Comparison of ENCODE assay signal across 21 cellular contexts in genomic region chr2:108946442-108946841, GRCh38. TPM values are rescaled to one million over a fixed set of nuclear protein-coding genes. Genes with fewer than 3 reads are reported as not detected.
DNase-seq lines count a peak whose midpoint lies in the region; ATAC-seq and TF ChIP-seq lines count a peak whose summit lies in the region.
"Had no signal": no experiment of that assay in that cellular context is flagged by ENCODE, and none has a peak within 500 bp of the region (broad histone marks: within the 10 kb centered on the region; RNA-seq: fewer than 3 reads in every experiment).

No MANE protein-coding gene starts in this region.

- BruUV-seq in PC-9 (replicated peaks; lab: Mats Ljungman, UMichigan), result no TSS peak

- H3K9me2 ChIP-seq in PC-9 (ENCODE audit: insufficient read depth), result no peaks in the 10 kb centered on the region

- no peaks in the 10 kb centered on the region for H3K4me1 ChIP-seq in CD8-positive, alpha-beta T cell (ENCODE audit: insufficient read depth, low read length)
- no peaks in the 10 kb centered on the region for H3K4me1 ChIP-seq in PC-9 (replicated peaks; ENCODE audit: insufficient read depth)

- CTCF ChIA-PET in activated CD4-positive, alpha-beta T cell treated with anti-CD3 and anti-CD28 coated beads for 36 hours (lab: Charles Lee), result no interaction called here
- CTCF ChIA-PET in CD8-positive, alpha-beta T cell (lab: Charles Lee), result interaction anchor here (1.6 kb wide), 1 partner anchor 11 kb away, joined by 3 read pairs; no protein-coding TSS in a partner anchor
- CTCF ChIA-PET in PC-9 (lab: Charles Lee), result interaction anchor here (0.5 kb wide), 1 partner anchor 62 kb away, joined by 3 read pairs; no protein-coding TSS in a partner anchor

- no peak overlapping the region for H3K4me2 ChIP-seq in PC-9
- H3K4me2 ChIP-seq: BLaER1 had no signal

- POLR2A ChIA-PET in activated CD4-positive, alpha-beta T cell treated with anti-CD3 and anti-CD28 coated beads for 36 hours (lab: Charles Lee), result no interaction called here
- POLR2A ChIA-PET in CD8-positive, alpha-beta T cell (lab: Charles Lee), result no interaction called here
- POLR2A ChIA-PET in PC-9 (lab: Charles Lee; ENCODE audit: unreplicated experiment), result no interaction called here

- no peak for TF ChIP-seq CTCF in CD8-positive, alpha-beta T cell (IDR thresholded peaks at IDR 0.05)
- TF ChIP-seq CTCF in chondrocyte (IDR thresholded peaks at IDR 0.05), result no peak
- no peak for TF ChIP-seq CTCF in PC-9 (conservative IDR thresholded peaks at IDR 0.05)

- no peak overlapping the region for H2AFZ ChIP-seq in PC-9

- H3K27me3 Mint-ChIP-seq in activated CD4-positive, alpha-beta T cell treated with anti-CD3 and anti-CD28 coated beads for 36 hours, result no peaks in the 10 kb centered on the region
- no peaks in the 10 kb centered on the region for H3K27me3 Mint-ChIP-seq in CD8-positive, alpha-beta T cell (ENCODE audit: low read depth)
- H3K27me3 Mint-ChIP-seq in chondrocyte (ENCODE audit: low read depth), result peaks cover 8% of the 10 kb centered on the region
- H3K27me3 Mint-ChIP-seq: CD4-positive, alpha-beta memory T cell had no signal

- no peaks in the 10 kb centered on the region for H4K20me1 ChIP-seq in PC-9 (ENCODE audit: insufficient read depth)
- H4K20me1 ChIP-seq: BLaER1 had no signal

- no peaks in the 10 kb centered on the region for H3K79me2 ChIP-seq in PC-9 (ENCODE audit: low read depth)

- H3K27ac Mint-ChIP-seq in activated CD4-positive, alpha-beta T cell treated with anti-CD3 and anti-CD28 coated beads for 36 hours, result peak overlapping the region; percentile 20
- peak overlapping the region; percentile 21 for H3K27ac Mint-ChIP-seq in CD8-positive, alpha-beta T cell
- H3K27ac Mint-ChIP-seq in chondrocyte (ENCODE audit: unreplicated experiment), result peak overlapping the region; percentile 49
- H3K27ac Mint-ChIP-seq: CD14-positive monocyte, HFFc6 had no signal

- no peak overlapping the region for H3K4me3 Mint-ChIP-seq in activated CD4-positive, alpha-beta T cell treated with anti-CD3 and anti-CD28 coated beads for 36 hours
- H3K4me3 Mint-ChIP-seq in CD8-positive, alpha-beta T cell, result no peak overlapping the region
- H3K4me3 Mint-ChIP-seq in chondrocyte (ENCODE audit: unreplicated experiment), result no peak overlapping the region
- H3K4me3 Mint-ChIP-seq: CD14-positive monocyte; CD4-positive, alpha-beta memory T cell; HFFc6 had no signal

- peaks cover 25% of the 10 kb centered on the region for H3K36me3 Mint-ChIP-seq in activated CD4-positive, alpha-beta T cell treated with anti-CD3 and anti-CD28 coated beads for 36 hours (ENCODE audit: low read depth)
- H3K36me3 Mint-ChIP-seq in CD8-positive, alpha-beta T cell, result peaks cover 24% of the 10 kb centered on the region
- peaks cover 1% of the 10 kb centered on the region for H3K36me3 Mint-ChIP-seq in chondrocyte (ENCODE audit: low read depth)
- H3K36me3 Mint-ChIP-seq: CD14-positive monocyte had no signal

- intact Hi-C loops in activated CD4-positive, alpha-beta T cell treated with anti-CD3 and anti-CD28 coated beads for 36 hours (cut with DNase I, micrococcal nuclease), result loop anchor here in 1 of 2 experiments (1.0 kb wide), 1 partner anchor 8 kb away; no protein-coding TSS in a partner anchor
- intact Hi-C loops in CD8-positive, alpha-beta T cell (cut with DNase I, micrococcal nuclease), result no loop called here
- intact Hi-C loops in PC-9 (cut with micrococcal nuclease; ENCODE audit: unreplicated experiment), result no loop called here

- peaks cover 10% of the 10 kb centered on the region for H3K9me3 ChIP-seq in CD8-positive, alpha-beta T cell (ENCODE audit: low read length)
- H3K9me3 ChIP-seq in PC-9 (ENCODE audit: insufficient read depth, low read depth), result peaks cover 3% of the 10 kb centered on the region; the same call in 1 of the 2 replicates

- H3K4me1 Mint-ChIP-seq in activated CD4-positive, alpha-beta T cell treated with anti-CD3 and anti-CD28 coated beads for 36 hours, result peaks cover 6% of the 10 kb centered on the region
- peaks cover 7% of the 10 kb centered on the region for H3K4me1 Mint-ChIP-seq in CD8-positive, alpha-beta T cell (ENCODE audit: low read depth)
- peaks cover 26% of the 10 kb centered on the region for H3K4me1 Mint-ChIP-seq in chondrocyte (ENCODE audit: low read depth)
- H3K4me1 Mint-ChIP-seq: CD14-positive monocyte had no signal

- ATAC-seq in activated CD4-positive, alpha-beta T cell treated with anti-CD3 and anti-CD28 coated beads for 36 hours, result peak; percentile 77
- no peak for ATAC-seq in CD8-positive, alpha-beta T cell
- ATAC-seq: HCT116 had no signal

- no peak overlapping the region for H3K4me3 ChIP-seq in CD8-positive, alpha-beta T cell (ENCODE audit: low read depth, low read length)
- H3K4me3 ChIP-seq in PC-9, result no peak overlapping the region
- H3K4me3 ChIP-seq: BLaER1 had no signal

- H3K36me3 ChIP-seq in CD8-positive, alpha-beta T cell (ENCODE audit: insufficient read depth, low read length), result no peaks in the 10 kb centered on the region
- no peaks in the 10 kb centered on the region for H3K36me3 ChIP-seq in PC-9 (ENCODE audit: low read depth)
- H3K36me3 ChIP-seq: BLaER1 had no signal

- DNase-seq in activated CD4-positive, alpha-beta T cell treated with anti-CD3 and anti-CD28 coated beads for 36 hours, result no peak
- no peak for DNase-seq in activated CD4-positive, alpha-beta T cell treated with anti-CD3 and anti-CD28 coated beads for 48 hours
- no peak for DNase-seq in CD8-positive, alpha-beta T cell
- no peak for DNase-seq in chondrocyte (ENCODE audit: low spot score)
- DNase-seq in mesenteric fat pad (ENCODE audit: low spot score), result peak; percentile 18
- DNase-seq in PC-9, result no peak
- no peak for DNase-seq in Kasumi-1 (lab: John Stamatoyannopoulos, UW)
- DNase-seq: 8988T; Calu3; CD4-positive, alpha-beta memory T cell; DMS79 treated with DMSO at 0.1 percent for 48 hours; GF-D8; GOT3; H7; HFFc6 had no signal

- H3K9me3 Mint-ChIP-seq in activated CD4-positive, alpha-beta T cell treated with anti-CD3 and anti-CD28 coated beads for 36 hours (ENCODE audit: low read depth), result peaks cover 30% of the 10 kb centered on the region
- H3K9me3 Mint-ChIP-seq in CD8-positive, alpha-beta T cell, result peaks cover 17% of the 10 kb centered on the region
- H3K9me3 Mint-ChIP-seq in chondrocyte (ENCODE audit: low read depth), result peaks cover 15% of the 10 kb centered on the region

- H3K27me3 ChIP-seq in CD8-positive, alpha-beta T cell (ENCODE audit: insufficient read depth, low read length), result no peaks in the 10 kb centered on the region
- 0 out of 2 replicates have a peak, but pooled peaks cover 7% of the 10 kb centered on the region for H3K27me3 ChIP-seq in PC-9 (ENCODE audit: insufficient read depth, low read depth)
- H3K27me3 ChIP-seq: BLaER1 had no signal

- H3K27ac ChIP-seq in CD8-positive, alpha-beta T cell (ENCODE audit: low read depth, low read length), result no peak overlapping the region
- H3K27ac ChIP-seq in PC-9, result no peak overlapping the region
- H3K27ac ChIP-seq: BLaER1, HL-60 had no signal

- no peaks in the 10 kb centered on the region for H3F3A ChIP-seq in PC-9 (ENCODE audit: insufficient read depth, low read depth)

RNA-seq across cellular contexts. Expression of gene EDAR, which starts 42.6 kb away (rescaled TPM):
- total RNA-seq in activated CD4-positive, alpha-beta T cell treated with anti-CD3 and anti-CD28 coated beads for 36 hours, result under 1 TPM; 0.78 to 0.81 TPM
- total RNA-seq in CD8-positive, alpha-beta T cell, result 1 to 10 TPM; 1.6 to 2.0 TPM
- total RNA-seq in chondrocyte, result not detected in 3 replicates
- total RNA-seq in mesenteric fat pad, result not detected
- total RNA-seq in PC-9 (2021), result not detected in 2 replicates
- total RNA-seq: A673, Calu3, HFFc6, HT1080 had no signal
